Comparison of ENCODE assay signal across 27 cellular contexts in the genomic region with DNA sequence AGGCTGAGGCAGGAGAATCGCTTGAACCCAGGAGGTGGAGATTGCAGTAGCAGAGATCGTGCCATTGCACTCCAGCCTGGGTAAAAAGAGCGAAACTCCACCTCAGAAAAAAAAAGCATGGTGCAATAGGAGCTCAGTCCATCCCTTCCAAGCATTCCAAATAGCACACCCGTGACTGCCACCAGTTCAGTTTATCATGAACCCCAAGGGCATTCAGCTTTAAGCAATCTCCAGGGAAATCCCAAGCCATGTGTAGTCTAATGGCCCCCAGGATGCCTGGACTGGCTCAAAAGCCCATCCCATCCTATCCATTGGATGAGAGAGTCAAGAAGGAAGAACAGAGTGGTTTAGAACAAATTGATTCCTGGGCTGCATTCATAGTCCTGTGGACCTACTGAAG.
"Had no signal": no experiment of that assay in that cellular context is flagged by ENCODE, and none has a peak within 500 bp of the region (broad histone marks: within the 10 kb centered on the region; RNA-seq: fewer than 3 reads in every experiment).

No MANE protein-coding gene starts in this region.

- H3K4me1 ChIP-seq: pancreas, prostate gland, suprapubic skin, uterus had no signal

- DNase-seq: islet precursor cell; left ventricle myocardium inferior; mesendoderm; naive thymus-derived CD4-positive, alpha-beta T cell; nucleus accumbens; posterior cingulate gyrus; retina; right cardiac atrium; stimulated activated CD4-positive, alpha-beta T cell treated with anti-CD3 and anti-CD28 coated beads, Interleukin-12 subunit alpha, Interleukin-12 subunit beta, amount 100 ng/mL, for 4 hours; stimulated activated CD4-positive, alpha-beta T cell treated with anti-CD3 and anti-CD28 coated beads, Interleukin-15, amount 100 ng/mL, for 24 hours; stimulated activated CD4-positive, alpha-beta T cell treated with anti-CD3 and anti-CD28 coated beads, Interleukin-2, amount 100 ng/mL, for 24 hours; stimulated activated CD4-positive, alpha-beta T cell treated with anti-CD3 and anti-CD28 coated beads, Interleukin-4, amount 100 ng/mL, for 1 hour; stimulated activated naive B cell treated with anti-CD40 and anti-IgM and Interleukin-4, amounts not matched to agents 10 μg/mL and 1 μg/mL and 100 μg/mL, for 72 hours; stimulated activated naive CD8-positive, alpha-beta T cell treated with anti-CD3 and anti-CD28 coated beads, Interleukin-15, Interleukin-2, amounts not matched to agents 100 U/mL and 50 U/mL, for 24 hours; tibial artery; uterus had no signal

- ATAC-seq: naive thymus-derived CD4-positive, alpha-beta T cell; natural killer cell treated with Interleukin-12 subunit alpha and Interleukin-12 subunit beta and Interleukin-15 and Interleukin-18, amount 100 ng/mL, for 72 hours; pancreas; right cardiac atrium; sciatic nerve; stimulated activated naive B cell treated with anti-CD40 and anti-IgM and Interleukin-4, amounts not matched to agents 10 μg/mL and 1 μg/mL and 100 μg/mL, for 72 hours; stimulated activated naive CD8-positive, alpha-beta T cell treated with anti-CD3 and anti-CD28 coated beads, Interleukin-15, Interleukin-2, amounts not matched to agents 100 U/mL and 50 U/mL, for 24 hours had no signal

- H3K4me3 Mint-ChIP-seq: mesothelial cell of epicardium; naive thymus-derived CD4-positive, alpha-beta T cell; natural killer cell treated with Interleukin-12 subunit alpha and Interleukin-12 subunit beta and Interleukin-15 and Interleukin-18, amount 100 ng/mL, for 72 hours; stimulated activated naive B cell treated with anti-CD40 and anti-IgM and Interleukin-4, amounts not matched to agents 10 μg/mL and 1 μg/mL and 100 μg/mL, for 72 hours; type B pancreatic cell had no signal

- H3K27me3 ChIP-seq: hepatocyte, pancreas, suprapubic skin, tibial artery, uterus had no signal

- H3K27me3 Mint-ChIP-seq: stimulated activated naive B cell treated with anti-CD40 and anti-IgM and Interleukin-4, amounts not matched to agents 10 μg/mL and 1 μg/mL and 100 μg/mL, for 72 hours; type B pancreatic cell had no signal

- H3K27ac ChIP-seq: hepatocyte, left ventricle myocardium inferior, pancreas, prostate gland, skin epidermis, suprapubic skin, thoracic aorta, tibial artery, uterus had no signal

- H3K36me3 Mint-ChIP-seq: mesothelial cell of epicardium; naive thymus-derived CD4-positive, alpha-beta T cell; natural killer cell treated with Interleukin-12 subunit alpha and Interleukin-12 subunit beta and Interleukin-15 and Interleukin-18, amount 100 ng/mL, for 72 hours; type B pancreatic cell had no signal

- H3K9me3 Mint-ChIP-seq: mesothelial cell of epicardium; natural killer cell treated with Interleukin-12 subunit alpha and Interleukin-12 subunit beta and Interleukin-15 and Interleukin-18, amount 100 ng/mL, for 72 hours; stimulated activated naive B cell treated with anti-CD40 and anti-IgM and Interleukin-4, amounts not matched to agents 10 μg/mL and 1 μg/mL and 100 μg/mL, for 72 hours; type B pancreatic cell had no signal

- H2AFZ ChIP-seq: hepatocyte had no signal

- H3K4me2 ChIP-seq: hepatocyte had no signal

- H3K4me3 ChIP-seq: hepatocyte, left ventricle myocardium inferior, lung, pancreas, prostate gland, skin epidermis, suprapubic skin, thoracic aorta, tibial artery, uterus had no signal

- H3K79me2 ChIP-seq: hepatocyte had no signal

- H3K27ac Mint-ChIP-seq: mesothelial cell of epicardium; naive thymus-derived CD4-positive, alpha-beta T cell; natural killer cell treated with Interleukin-12 subunit alpha and Interleukin-12 subunit beta and Interleukin-15 and Interleukin-18, amount 100 ng/mL, for 72 hours; stimulated activated naive B cell treated with anti-CD40 and anti-IgM and Interleukin-4, amounts not matched to agents 10 μg/mL and 1 μg/mL and 100 μg/mL, for 72 hours; type B pancreatic cell had no signal
